ENCODE assay signal across 18 cellular contexts in the genomic region with DNA sequence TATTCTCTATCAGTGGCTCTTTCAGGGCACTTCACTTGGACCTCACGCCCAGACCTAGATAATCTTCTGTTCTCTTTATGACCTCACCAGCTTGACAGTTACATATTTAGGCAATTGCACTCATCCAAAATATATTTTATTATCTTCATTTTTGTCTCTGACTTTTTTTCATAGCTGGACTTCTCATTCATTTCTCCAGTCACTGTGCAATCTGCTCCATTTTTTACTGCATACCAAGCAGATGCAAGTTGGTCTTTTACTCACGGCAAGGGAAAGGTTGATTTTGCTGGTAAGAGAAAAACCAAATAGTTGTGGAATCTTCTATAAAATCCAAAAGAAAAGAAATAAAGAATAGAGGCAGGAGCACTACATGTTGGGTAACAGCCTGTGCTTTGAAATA.
"Had no signal": no experiment of that assay in that cellular context is flagged by ENCODE, and none has a peak within 500 bp of the region (broad histone marks: within the 10 kb centered on the region; RNA-seq: fewer than 3 reads in every experiment).

No MANE protein-coding gene starts in this region.

- H3K4me2 ChIP-seq: neural progenitor cell had no signal

- H3K27me3 ChIP-seq: esophagus muscularis mucosa, gastroesophageal sphincter, neural progenitor cell, sigmoid colon had no signal

- H2AFZ ChIP-seq: neural progenitor cell had no signal

- H3K4me3 ChIP-seq: esophagus muscularis mucosa, gastroesophageal sphincter, left ventricle myocardium inferior, lower lobe of right lung, neural progenitor cell, sigmoid colon, stomach, thoracic aorta, transverse colon had no signal

- H3K36me3 ChIP-seq: esophagus muscularis mucosa, gastroesophageal sphincter, left ventricle myocardium inferior, lower lobe of right lung, neural progenitor cell, sigmoid colon, stomach, thoracic aorta, transverse colon had no signal

- DNase-seq: effector memory CD8-positive, alpha-beta T cell; glutamatergic neuron; left cardiac atrium; left ventricle myocardium inferior; lower lobe of right lung; posterior cingulate gyrus; sigmoid colon; small intestine; stimulated activated CD4-positive, alpha-beta T cell treated with anti-CD3 and anti-CD28 coated beads, Interleukin-12 subunit alpha, Interleukin-12 subunit beta, amount 100 ng/mL, for 4 hours; stimulated activated naive CD4-positive, alpha-beta T cell; stomach; substantia nigra; transverse colon had no signal

- H3K9me3 ChIP-seq: esophagus muscularis mucosa, gastroesophageal sphincter, left ventricle myocardium inferior, lower lobe of right lung, sigmoid colon, stomach, thoracic aorta, transverse colon had no signal

- H3K27ac ChIP-seq: epithelial cell of prostate, esophagus muscularis mucosa, gastroesophageal sphincter, left ventricle myocardium inferior, lower lobe of right lung, neural progenitor cell, sigmoid colon, stomach, thoracic aorta, transverse colon had no signal

- H3K4me1 ChIP-seq: esophagus muscularis mucosa, left ventricle myocardium inferior, lower lobe of right lung, neural progenitor cell, stomach, transverse colon had no signal

- H3K9ac ChIP-seq: neural progenitor cell had no signal
